In genomic region chr10:17586741-17587720, GRCh38 we compare ENCODE assay signal across 10 cellular contexts.
DNase-seq lines count a peak whose midpoint lies in the region; ATAC-seq and TF ChIP-seq lines count a peak whose summit lies in the region.
"Had no signal": no experiment of that assay in that cellular context is flagged by ENCODE, and none has a peak within 500 bp of the region (broad histone marks: within the 10 kb centered on the region; RNA-seq: fewer than 3 reads in every experiment).

No MANE protein-coding gene starts in this region.

- no peak overlapping the region for H3K4me3 ChIP-seq in brain microvascular endothelial cell (ENCODE audit: low read depth, low read length)

- TF ChIP-seq CTCF in brain microvascular endothelial cell (IDR thresholded peaks at IDR 0.05; ENCODE audit: low read depth, low read length, missing control alignments): no peak
- no peak for TF ChIP-seq CTCF in GM10248 (IDR thresholded peaks at IDR 0.05; ENCODE audit: control extremely low read depth, extremely low read depth, low read depth, missing control alignments)

- H3K27ac ChIP-seq in brain microvascular endothelial cell: no peak overlapping the region

- no peaks in the 10 kb centered on the region for H3K36me3 ChIP-seq in brain microvascular endothelial cell (replicated peaks)

- peak; percentile 59 for ATAC-seq in GM19043 (IDR thresholded peaks at IDR 0.05; ENCODE audit: low read depth, unreplicated experiment)
- peak; percentile 69 for ATAC-seq in HG03378 (IDR thresholded peaks at IDR 0.05; ENCODE audit: unreplicated experiment)
- ATAC-seq: stimulated activated naive CD8-positive, alpha-beta T cell treated with anti-CD3 and anti-CD28 coated beads, Interleukin-15, Interleukin-2, amounts not matched to agents 100 U/mL and 50 U/mL, for 24 hours had no signal

- CTCF ChIA-PET in GM10248 (lab: Yijun Ruan, JAX): interaction anchor here (2.0 kb wide), 1 partner anchor 10 kb away, joined by 4 read pairs; no protein-coding TSS in a partner anchor

- in situ Hi-C loops in ACHN (cut with HindIII; ENCODE audit: low pct_ligation_motif_present, low pct_unique_long_range_greater_than_20kb, low sequenced_read_pairs) (no loop called here), brain microvascular endothelial cell (cut with HindIII; ENCODE audit: low pct_ligation_motif_present, low sequenced_read_pairs) (no loop called here)

- no peaks in the 10 kb centered on the region for H3K27me3 ChIP-seq in brain microvascular endothelial cell (replicated peaks)

- peak; percentile 9 for DNase-seq in ACHN
- peak; percentile 14 for DNase-seq in brain microvascular endothelial cell
- DNase-seq in activated CD4-positive, CD25-positive, alpha-beta regulatory T cell (lab: John Stamatoyannopoulos, UW): no peak
- no peak for DNase-seq in GM10248 (ENCODE audit: extremely low spot score)
- DNase-seq in activated effector memory CD4-positive, alpha-beta T cell treated with anti-CD3 and anti-CD28 coated beads, Interleukin-2, amount 50 U/mL, for 16 hours: no peak
- DNase-seq in T-helper 9 cell: no peak
- DNase-seq: NCI-H2107; stimulated activated naive CD8-positive, alpha-beta T cell treated with anti-CD3 and anti-CD28 coated beads, Interleukin-15, Interleukin-2, amounts not matched to agents 100 U/mL and 50 U/mL, for 24 hours had no signal

- POLR2A ChIA-PET in GM10248 (lab: Yijun Ruan, JAX): no interaction called here

Comparison
In these comparisons a context has a peak if more than half of its experiments do, and no peak if none do; other contexts are left out.
1. DNase-seq: peak in ACHN (single experiment) and brain microvascular endothelial cell (single experiment); none in activated CD4-positive, CD25-positive, alpha-beta regulatory T cell (0 of 4), GM10248 (single experiment), activated effector memory CD4-positive, alpha-beta T cell treated with anti-CD3 and anti-CD28 coated beads, Interleukin-2, amount 50 U/mL, for 16 hours (single experiment) and T-helper 9 cell (single experiment).